ENCODE assay signal across 22 cellular contexts in the genomic region with DNA sequence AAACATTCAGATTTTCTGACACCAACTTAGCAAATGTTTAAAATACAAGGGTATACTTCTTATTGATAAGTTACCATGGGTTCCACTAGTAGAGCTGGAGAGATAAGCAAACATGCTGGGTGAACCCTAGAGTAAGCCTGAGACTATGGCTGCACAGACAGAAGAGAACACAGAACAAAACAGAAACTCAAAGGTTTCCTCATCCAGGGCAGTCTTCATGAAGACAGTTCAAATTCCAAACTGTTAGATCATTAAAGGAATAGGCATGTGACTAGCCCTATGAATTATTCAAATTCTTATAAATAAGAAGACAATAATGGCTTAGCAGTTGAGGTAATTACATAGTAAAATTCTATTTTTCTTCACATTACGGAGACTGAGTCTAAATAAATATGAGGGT. TPM values are rescaled to one million over a fixed set of nuclear protein-coding genes. Genes with fewer than 3 reads are reported as not detected.
DNase-seq lines count a peak whose midpoint lies in the region; FAIRE-seq and TF ChIP-seq lines count a peak whose summit lies in the region.
"Had no signal": no experiment of that assay in that cellular context is flagged by ENCODE, and none has a peak within 500 bp of the region (broad histone marks: within the 10 kb centered on the region; RNA-seq: fewer than 3 reads in every experiment).

No MANE protein-coding gene starts in this region.

- H3K4me3 Mint-ChIP-seq in HFFc6, result no peak overlapping the region

- H3K27me3 ChIP-seq in ACC112 (ENCODE audit: insufficient read depth, low read length), result no peaks in the 10 kb centered on the region
- H3K27me3 ChIP-seq: ascending aorta, colonic mucosa, heart left ventricle, right atrium auricular region, uterus had no signal

- H3K9ac ChIP-seq in kidney (ENCODE audit: low read length in 2 of 2), result no peak overlapping the region

- no peaks in the 10 kb centered on the region for H3K27me3 Mint-ChIP-seq in HFFc6 (ENCODE audit: insufficient read depth)

- TF ChIP-seq CTCF in HFFc6 (IDR thresholded peaks at IDR 0.05) (no peak), epithelial cell of esophagus (IDR thresholded peaks at IDR 0.05; ENCODE audit: insufficient read depth, low read depth, low read length, missing control alignments) (no peak), kidney (IDR thresholded peaks at IDR 0.05; ENCODE audit: borderline replicate concordance, extremely low read depth, insufficient read depth) (no peak)

- H3K36me3 ChIP-seq in ACC112 (ENCODE audit: insufficient read depth, low read length) (no peaks in the 10 kb centered on the region), kidney (ENCODE audit: control insufficient read depth in 1 of 2, insufficient read depth in 2 of 2, low read length in 2 of 2) (no peaks in the 10 kb centered on the region)
- H3K36me3 ChIP-seq: ascending aorta, colonic mucosa, heart left ventricle, right atrium auricular region, uterus had no signal

- H3K4me3 ChIP-seq in ACC112 (ENCODE audit: low read depth, low read length), result no peak overlapping the region
- H3K4me3 ChIP-seq in epithelial cell of esophagus (ENCODE audit: low read length), result no peak overlapping the region
- H3K4me3 ChIP-seq in kidney (ENCODE audit: low read length in 2 of 2), result no peak overlapping the region
- H3K4me3 ChIP-seq: ascending aorta, colonic mucosa, heart left ventricle, right atrium auricular region, uterus had no signal

- H3K27ac ChIP-seq in ACC112 (ENCODE audit: low read depth, low read length), result peak overlapping the region; percentile 19; the same call in 1 of the 2 replicates
- H3K27ac ChIP-seq in kidney (ENCODE audit: low read depth in 2 of 2, low read length in 2 of 2), result peak overlapping the region in 1 of 2 donors; percentile 48
- H3K27ac ChIP-seq: ascending aorta, colonic mucosa, heart left ventricle, right atrium auricular region, uterus had no signal

- peaks cover 68% of the 10 kb centered on the region for H3K4me1 Mint-ChIP-seq in HFFc6 (ENCODE audit: low read depth)

- no peaks in the 10 kb centered on the region for H3K9me3 ChIP-seq in kidney (ENCODE audit: control insufficient read depth in 1 of 2, low read length in 2 of 2)
- H3K9me3 ChIP-seq: ascending aorta, colonic mucosa, heart left ventricle, right atrium auricular region, uterus had no signal

- no peak for FAIRE-seq in kidney (lab: Jason Lieb, UNC)

- H2AFZ ChIP-seq in ACC112 (ENCODE audit: low read length, unreplicated experiment), result no peak overlapping the region

- peaks cover 71% of the 10 kb centered on the region for H3K79me2 ChIP-seq in ACC112 (ENCODE audit: control insufficient read depth, insufficient read depth, low read length, unreplicated experiment)

- no peaks in the 10 kb centered on the region for H3K36me3 Mint-ChIP-seq in HFFc6 (ENCODE audit: low read depth)

- intact Hi-C loops in kidney (cut with DNase I), result no loop called here

- peaks cover 28% of the 10 kb centered on the region for H3K4me1 ChIP-seq in ACC112 (ENCODE audit: control insufficient read depth, insufficient read depth, low read length, unreplicated experiment)
- H3K4me1 ChIP-seq in kidney (ENCODE audit: control insufficient read depth in 1 of 2, insufficient read depth in 1 of 2, low read depth in 1 of 2, low read length in 2 of 2), result peaks cover 10 to 19% of the 10 kb centered on the region in 2 donors

- no peaks in the 10 kb centered on the region for H3K9me3 Mint-ChIP-seq in HFFc6

- peak; percentile 29 for DNase-seq in HFFc6
- DNase-seq in epithelial cell of esophagus (ENCODE audit: low read depth), result peak; percentile 53
- DNase-seq in kidney tubule cell (ENCODE audit: low spot score), result peak; percentile 60
- DNase-seq in DMS153 treated with DMSO at 0.1 percent for 48 hours (lab: John Stamatoyannopoulos, UW; ENCODE audit: unreplicated experiment), result no peak
- DNase-seq in NCI-H187 treated with DMSO at 0.1 percent for 48 hours (lab: John Stamatoyannopoulos, UW), result no peak
- DNase-seq in kidney, result no peak
- no peak for DNase-seq in NCI-H510A treated with DMSO at 0.1 percent for 48 hours (lab: John Stamatoyannopoulos, UW)
- DNase-seq: activated CD4-positive, alpha-beta T cell treated with anti-CD3 and anti-CD28 coated beads for 4 hours; activated naive CD4-positive, alpha-beta T cell; colonic mucosa; heart left ventricle; islet precursor cell; NCI-H2081 treated with DMSO at 0.1 percent for 48 hours; NCI-H524; SIG-M5; stimulated activated CD4-positive, alpha-beta T cell treated with anti-CD3 and anti-CD28 coated beads, Interleukin-2, amount 100 ng/mL, for 24 hours; uterus had no signal

- peak overlapping the region; percentile 72; the same call in 1 of the 2 replicates for H3K27ac Mint-ChIP-seq in HFFc6

RNA-seq across cellular contexts. Expression of a gene that starts 28.1 kb away (rescaled TPM):
- total RNA-seq in HFFc6 (2021; fragmentation: NEBNext Ultra II Directional; extraction: Animal tissue kit (Norgen Biotek cat#: 25700)), result 10 to 100 TPM; 36.8 to 45.6 (median 40.0) TPM
- total RNA-seq in kidney, result 78.2 TPM
- 10.3 TPM for polyA plus RNA-seq in kidney (ENCODE audit: insufficient read depth, low read depth, low replicate concordance)

RNA-seq across cellular contexts. Expression of a gene that starts 42.2 kb away (rescaled TPM):
- not detected for total RNA-seq in HFFc6 (2021; fragmentation: NEBNext Ultra II Directional; extraction: Animal tissue kit (Norgen Biotek cat#: 25700))
- not detected for total RNA-seq in kidney
- not detected for polyA plus RNA-seq in kidney (ENCODE audit: insufficient read depth, low read depth, low replicate concordance)
- total RNA-seq: A673, ascending aorta, colonic mucosa, Daoy, right atrium auricular region, uterus had no signal
- polyA plus RNA-seq: heart left ventricle had no signal

Comparison
In these comparisons a context has a peak if more than half of its experiments do, and no peak if none do; other contexts are left out.
1. DNase-seq: peak in HFFc6 (single experiment), epithelial cell of esophagus (single experiment) and kidney tubule cell (single experiment); none in DMS153 treated with DMSO at 0.1 percent for 48 hours (single experiment), NCI-H187 treated with DMSO at 0.1 percent for 48 hours (single experiment), kidney (single experiment) and NCI-H510A treated with DMSO at 0.1 percent for 48 hours (single experiment).